ENCODE assay signal across 1 cellular context in the genomic region with DNA sequence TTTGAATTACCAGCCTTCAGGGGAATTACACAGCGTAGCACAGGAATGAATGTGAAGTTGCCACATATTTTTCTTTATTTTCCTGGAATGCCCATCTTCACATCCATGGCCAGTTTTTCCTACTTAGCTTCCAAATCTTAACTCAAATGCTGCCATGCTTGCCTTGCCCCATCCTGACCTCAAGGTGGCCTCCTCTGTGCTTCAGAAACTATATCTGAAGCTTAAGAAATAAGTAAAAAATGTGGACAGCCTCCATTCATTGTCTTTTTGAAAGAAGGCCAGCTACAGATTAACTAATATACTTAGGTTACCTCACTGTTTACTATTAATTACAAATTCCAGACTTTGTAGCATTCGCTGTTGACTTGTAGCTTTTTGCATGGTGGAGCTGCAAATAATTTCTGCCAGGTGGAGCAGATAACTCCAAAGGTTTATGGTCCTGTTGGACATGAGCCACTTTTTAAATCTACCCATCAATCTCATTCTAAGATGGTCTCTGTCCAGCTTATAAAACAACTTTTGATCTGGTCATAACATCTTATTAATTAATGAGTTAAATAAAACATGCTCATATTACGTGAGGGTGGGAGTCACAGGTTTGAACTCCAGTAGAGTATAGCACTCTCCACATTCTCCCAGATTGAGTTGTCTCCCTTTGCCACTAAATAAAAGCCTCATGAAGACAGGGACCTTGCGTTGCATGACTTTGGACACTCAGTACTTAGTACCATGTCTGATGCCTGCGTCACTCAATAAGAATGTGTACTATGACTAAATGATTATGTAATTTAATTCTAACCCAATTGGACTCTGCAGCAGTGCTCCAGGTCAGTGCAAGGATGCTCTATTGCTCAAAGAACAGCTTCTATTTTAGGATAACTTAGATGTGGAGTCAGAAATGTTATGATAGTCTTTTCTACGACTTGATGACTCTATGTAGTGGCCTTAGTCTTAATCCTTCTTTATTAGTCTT.
TF ChIP-seq lines count a peak whose summit lies in the region.

No MANE protein-coding gene starts in this region.

TF ChIP-seq in HCT116, 20 proteins besides CTCF, POLR2A, EP300 and RAD21 (continued from another document):
- TF ChIP-seq POLR2AphosphoS5 (IDR thresholded peaks at IDR 0.05; ENCODE audit: low read depth, low read length) = no peak
- TF ChIP-seq, protein P1, sequence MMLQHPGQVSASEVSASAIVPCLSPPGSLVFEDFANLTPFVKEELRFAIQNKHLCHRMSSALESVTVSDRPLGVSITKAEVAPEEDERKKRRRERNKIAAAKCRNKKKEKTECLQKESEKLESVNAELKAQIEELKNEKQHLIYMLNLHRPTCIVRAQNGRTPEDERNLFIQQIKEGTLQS (IDR thresholded peaks at IDR 0.05) = no peak
- no peak for TF ChIP-seq YY1 (IDR thresholded peaks at IDR 0.05; ENCODE audit: extremely low read depth, insufficient replicate concordance, low read depth, low read length)
- no peak for TF ChIP-seq CBX3 (IDR thresholded peaks at IDR 0.05; ENCODE audit: low read depth)
- no peak for TF ChIP-seq JUND (IDR thresholded peaks at IDR 0.05)
- no peak for TF ChIP-seq ZFX (IDR thresholded peaks at IDR 0.05)
- TF ChIP-seq SRF (IDR thresholded peaks at IDR 0.05; ENCODE audit: low read depth) = no peak
- no peak for TF ChIP-seq EZH2phosphoT487 (IDR thresholded peaks at IDR 0.05; ENCODE audit: borderline replicate concordance)
- no peak for TF ChIP-seq SIN3A (IDR thresholded peaks at IDR 0.05; ENCODE audit: low read depth)
- no peak for TF ChIP-seq FOSL1 (IDR thresholded peaks at IDR 0.05; ENCODE audit: low read depth)
- no peak for TF ChIP-seq ZNF274 (IDR thresholded peaks at IDR 0.05; ENCODE audit: low read depth, low read length)
